In the genomic region with DNA sequence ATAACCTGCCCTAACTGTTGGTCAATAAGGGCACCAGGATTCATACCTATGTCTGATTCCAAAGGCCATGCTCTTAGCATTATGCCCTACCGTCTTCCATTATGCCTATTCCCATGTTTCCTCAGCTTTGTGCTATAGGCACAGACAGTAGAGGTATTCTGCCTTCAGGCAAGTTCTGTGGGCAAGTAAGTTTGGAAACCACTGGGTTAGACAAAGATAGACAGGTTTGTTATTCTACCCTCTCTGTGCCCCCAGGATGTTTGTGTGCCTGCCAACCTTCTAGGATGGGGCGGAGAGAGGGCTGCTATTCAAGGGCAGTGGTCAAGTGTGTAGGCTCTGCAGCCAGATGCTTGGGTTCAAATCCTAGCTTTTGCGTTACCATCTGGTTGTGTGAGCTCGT, we compare ENCODE assay signal across 2 cellular contexts.
TF ChIP-seq lines count a peak whose summit lies in the region.

No MANE protein-coding gene starts in this region.

TF ChIP-seq in A549, 52 proteins besides CTCF, POLR2A, EP300 and RAD21:
- TF ChIP-seq FOSB (CRISPR knock-in tag; IDR thresholded peaks at IDR 0.05) (no peak), JUN (IDR thresholded peaks at IDR 0.05) (no peak), KDM1A (IDR thresholded peaks at IDR 0.05; ENCODE audit: low read depth) (no peak), ZC3H11A (IDR thresholded peaks at IDR 0.05) (no peak), NR3C1 (IDR thresholded peaks at IDR 0.05) (no peak), MYC (IDR thresholded peaks at IDR 0.05; ENCODE audit: borderline replicate concordance, low read length) (no peak), HES2 (IDR thresholded peaks at IDR 0.05) (no peak)

TF ChIP-seq in H1, 55 proteins besides CTCF, POLR2A, EP300 and RAD21:
- TF ChIP-seq BACH1 (IDR thresholded peaks at IDR 0.05; ENCODE audit: low read length) (no peak), TAF7 (optimal IDR thresholded peaks at IDR 0.05; ENCODE audit: borderline replicate concordance, low read depth, low read length) (no peak), CBX8 (IDR thresholded peaks at IDR 0.05; ENCODE audit: borderline replicate concordance, low read depth, low read length) (no peak), TCF12 (IDR thresholded peaks at IDR 0.05; ENCODE audit: low read depth, low read length) (no peak), PHF8 (conservative IDR thresholded peaks at IDR 0.05; ENCODE audit: low read depth, low read length) (no peak), RBBP5 (IDR thresholded peaks at IDR 0.05; ENCODE audit: borderline replicate concordance, low read depth, low read length) (no peak), EGR1 (IDR thresholded peaks at IDR 0.05; ENCODE audit: borderline replicate concordance, low read depth, low read length) (no peak), CHD7 (IDR thresholded peaks at IDR 0.05; ENCODE audit: insufficient replicate concordance, low read length) (no peak), KDM5A (IDR thresholded peaks at IDR 0.05; ENCODE audit: low read length) (no peak), JUN (IDR thresholded peaks at IDR 0.05; ENCODE audit: low read depth, low read length) (no peak)
